ENCODE assay signal across 16 cellular contexts in genomic region chr3:147412491-147412916, GRCh38. TPM values are rescaled to one million over a fixed set of nuclear protein-coding genes. Genes with fewer than 3 reads are reported as not detected.
DNase-seq lines count a peak whose midpoint lies in the region; ATAC-seq, FAIRE-seq and TF ChIP-seq lines count a peak whose summit lies in the region.
"Had no signal": no experiment of that assay in that cellular context is flagged by ENCODE, and none has a peak within 500 bp of the region (broad histone marks: within the 10 kb centered on the region; RNA-seq: fewer than 3 reads in every experiment).

No MANE protein-coding gene starts in this region.

- FAIRE-seq in H1 (lab: Jason Lieb, UNC) = no peak
- FAIRE-seq: endometrium had no signal

- H4K8ac ChIP-seq in IMR-90 (ENCODE audit: low read depth in 2 of 2, low read length in 2 of 2) (no peak overlapping the region), H1 (ENCODE audit: extremely low read depth, insufficient read depth, low read length) (no peak overlapping the region)

- H3K4me1 ChIP-seq in IMR-90 (ENCODE audit: control insufficient read depth, insufficient read depth, low read length) = no peaks in the 10 kb centered on the region
- H3K4me1 ChIP-seq in H1 (replicated peaks in 1 of 4; ENCODE audit: control insufficient read depth in 3 of 4, insufficient read depth in 4 of 4, low read length in 3 of 4) = peaks cover 0 to 33% (median 21%) of the 10 kb centered on the region in 4 experiments; a peak in 6 of 7 replicates
- peaks cover 29% of the 10 kb centered on the region for H3K4me1 ChIP-seq in neuron (ENCODE audit: insufficient read depth, low read length)
- no peaks in the 10 kb centered on the region for H3K4me1 ChIP-seq in BE2C

- dilution Hi-C loops in IMR-90 (cut with HindIII; ENCODE audit: low sequenced_read_pairs, unreplicated experiment) = no loop called here

- no peak for TF ChIP-seq EP300 in H1 (IDR thresholded peaks at IDR 0.05; ENCODE audit: borderline replicate concordance in 1 of 2, low read depth in 2 of 2, low read length in 2 of 2)

- no peak for ATAC-seq in IMR-90 (ENCODE audit: low read depth)
- no peak for ATAC-seq in GM21447 (IDR thresholded peaks at IDR 0.05; ENCODE audit: unreplicated experiment)
- ATAC-seq in HG02571 (IDR thresholded peaks at IDR 0.05; ENCODE audit: unreplicated experiment) = no peak

- 0 out of 2 replicates have a peak, but pooled peaks cover 3% of the 10 kb centered on the region for H3K9me1 ChIP-seq in IMR-90 (ENCODE audit: insufficient read depth, low read length)

- H3K27me3 ChIP-seq in IMR-90 (ENCODE audit: control insufficient read depth, insufficient read depth, low read length) = peaks cover 82% of the 10 kb centered on the region
- peaks cover 58 to 98% (median 85%) of the 10 kb centered on the region in 4 experiments for H3K27me3 ChIP-seq in H1 (replicated peaks in 1 of 4; ENCODE audit: control insufficient read depth in 3 of 4, extremely low read depth in 1 of 4, insufficient read depth in 3 of 4, low read length in 3 of 4)
- H3K27me3 ChIP-seq in neuron (ENCODE audit: insufficient read depth, low read length) = no peaks in the 10 kb centered on the region
- H3K27me3 ChIP-seq in BE2C = peaks cover 95% of the 10 kb centered on the region

- no peaks in the 10 kb centered on the region for H3K79me2 ChIP-seq in H1 (ENCODE audit: control insufficient read depth in 1 of 2, insufficient read depth in 2 of 2, low read length in 2 of 2)

- TF ChIP-seq CTCF in IMR-90 (conservative IDR thresholded peaks at IDR 0.05; ENCODE audit: low read depth, low read length) (no peak), H1 (IDR thresholded peaks at IDR 0.05; ENCODE audit: control extremely low read depth in 1 of 3, insufficient read depth in 1 of 3, low read depth in 1 of 3, low read length in 3 of 3) (no peak), BE2C (IDR thresholded peaks at IDR 0.05; ENCODE audit: low read depth, low read length) (no peak)

- H3K23me2 ChIP-seq in H1 (ENCODE audit: low read depth, low read length) = peaks cover 14% of the 10 kb centered on the region

- H4K91ac ChIP-seq in IMR-90 (ENCODE audit: insufficient read depth, low read depth, low read length) (no peak overlapping the region), H1 (replicated peaks; ENCODE audit: insufficient read length, low read length) (no peak overlapping the region)

- H3K9ac ChIP-seq in IMR-90 (ENCODE audit: low read depth, low read length) = no peak overlapping the region
- no peak overlapping the region for H3K9ac ChIP-seq in H1 (replicated peaks in 1 of 4; ENCODE audit: extremely low read depth in 1 of 4, low read depth in 3 of 4, low read length in 3 of 4)

- H3K9me3 ChIP-seq in IMR-90 (ENCODE audit: control insufficient read depth, insufficient read depth, low read length) = peaks cover 20% of the 10 kb centered on the region
- no peaks in the 10 kb centered on the region; a peak in 1 of 4 replicates for H3K9me3 ChIP-seq in H1 (ENCODE audit: insufficient read depth in 2 of 2, low read depth in 1 of 2, low read length in 1 of 2)
- H3K9me3 ChIP-seq in neuron (ENCODE audit: low read length) = peaks cover 4% of the 10 kb centered on the region
- H3K9me3 ChIP-seq in BE2C = peaks cover 5% of the 10 kb centered on the region; the same call in 1 of the 2 replicates

- no peak overlapping the region for H2BK20ac ChIP-seq in IMR-90 (ENCODE audit: low read depth, low read length)
- peak overlapping the region; percentile 66; the same call in 1 of the 2 replicates for H2BK20ac ChIP-seq in H1 (ENCODE audit: low read length)

- POLR2A ChIA-PET in IMR-90 (lab: Charles Lee; ENCODE audit: unreplicated experiment) = no interaction called here
- POLR2A ChIA-PET in H1 (lab: Charles Lee; ENCODE audit: partially characterized antibody) = interaction anchor here (1.0 to 5.8 kb wide), 7 partner anchors 9 to 45 kb away, joined by 3 to 26 read pairs (median 8); no protein-coding TSS in a partner anchor

- no peak for TF ChIP-seq POLR2A in IMR-90 (IDR thresholded peaks at IDR 0.05; ENCODE audit: low read depth, low read length)
- no peak for TF ChIP-seq POLR2A in H1 (IDR thresholded peaks at IDR 0.05; ENCODE audit: control extremely low read depth in 1 of 2, low read depth in 2 of 2, low read length in 2 of 2)

- CTCF ChIA-PET in IMR-90 (lab: Yijun Ruan, JAX) = interaction anchor here (0.6 kb wide), 1 partner anchor 10 kb away, joined by 3 read pairs; no protein-coding TSS in a partner anchor
- CTCF ChIA-PET in H1 (lab: Charles Lee; ENCODE audit: partially characterized antibody) = interaction anchor here (0.7 to 17.2 kb wide), 7 partner anchors 9 to 102 kb away, joined by 3 to 485 read pairs (median 8); partner anchors contain the start of gene ZIC4

- no peak overlapping the region for H3K14ac ChIP-seq in IMR-90 (replicated peaks; ENCODE audit: low read depth, low read length)
- H3K14ac ChIP-seq in H1 (ENCODE audit: insufficient read length) = no peak overlapping the region

- WGBS in IMR-90 (ENCODE audit: extremely low coverage in 2 of 2, insufficient read length in 1 of 2), 2 experiments = 8% methylated on average over 18 of the region's 27 CpGs; no CpG with 5 or more reads in 1 of the 2 experiments
- WGBS in H1 (ENCODE audit: extremely low coverage in 1 of 2, insufficient coverage in 1 of 2, insufficient read length in 1 of 2, insufficient replicate concordance in 2 of 2, low coverage in 1 of 2, low lambda C conversion rate in 2 of 2, missing lambda C conversion rate in 1 of 2), 2 experiments = 2% methylated on average over 27 of the region's 27 CpGs; no CpG with 5 or more reads in 1 of the 2 experiments

- peak overlapping the region; percentile 50 for H2AK9ac ChIP-seq in IMR-90 (replicated peaks; ENCODE audit: low read depth, low read length, poor library complexity)

- intact Hi-C loops in IMR-90 (cut with micrococcal nuclease) = no loop called here

- H3K4me3 ChIP-seq in IMR-90 (ENCODE audit: insufficient read depth, low read depth, low read length) (no peak overlapping the region), H1 (ENCODE audit: extremely low read depth in 1 of 4, insufficient read depth in 2 of 4, low read depth in 3 of 4, low read length in 4 of 4) (peak overlapping the region; percentile 0 to 54 (median 28); a peak in 6 of 8 replicates), neuron (ENCODE audit: low read length) (peak overlapping the region; percentile 58), BE2C (ENCODE audit: low read depth, low read length) (no peak overlapping the region)

- peak overlapping the region; percentile 43 for H2AFZ ChIP-seq in IMR-90 (replicated peaks; ENCODE audit: low read length, poor library complexity)
- no peak overlapping the region for H2AFZ ChIP-seq in H1 (ENCODE audit: low read length)
- no peak overlapping the region for H2AFZ ChIP-seq in neuron (ENCODE audit: low read depth, low read length)

- H2BK15ac ChIP-seq in IMR-90 (ENCODE audit: low read depth, low read length) = no peak overlapping the region
- H2BK15ac ChIP-seq in H1 (ENCODE audit: low read length) = peak overlapping the region; percentile 25; the same call in 1 of the 2 replicates

- DNase-seq in DMS53 (lab: John Stamatoyannopoulos, UW) (peak; percentile 53), IMR-90 (no peak), H1 (ENCODE audit: low read depth in 1 of 2, low spot score in 2 of 2) (no peak), BE2C (no peak)
- DNase-seq: DMS 273 treated with DMSO at 0.1 percent for 48 hours, GOT3, hippocampal formation, mammary epithelial cell, NCI-H1048, NCI-H446 had no signal

- peak overlapping the region; percentile 92; the same call in 1 of the 2 replicates for H2BK12ac ChIP-seq in H1 (ENCODE audit: low read depth, low read length)

- H3K4me2 ChIP-seq in IMR-90 (ENCODE audit: low read depth, low read length) = no peak overlapping the region
- H3K4me2 ChIP-seq in H1 (ENCODE audit: insufficient read depth in 1 of 2, low read depth in 2 of 2, low read length in 2 of 2) = peak overlapping the region; percentile 82 to 91

- H3K36me3 ChIP-seq in IMR-90 (ENCODE audit: control insufficient read depth, insufficient read depth, low read length) = no peaks in the 10 kb centered on the region
- peaks cover 0 to 4% (median 0%) of the 10 kb centered on the region in 4 experiments; a peak in 1 of 8 replicates for H3K36me3 ChIP-seq in H1 (ENCODE audit: control insufficient read depth in 2 of 4, insufficient read depth in 4 of 4, low read length in 3 of 4)
- H3K36me3 ChIP-seq in neuron (ENCODE audit: insufficient read depth, low read length) = peaks cover 27% of the 10 kb centered on the region
- H3K36me3 ChIP-seq in BE2C = no peaks in the 10 kb centered on the region
- H3K36me3 ChIP-seq: right atrium auricular region had no signal

- H3K79me1 ChIP-seq in IMR-90 (ENCODE audit: low read depth in 1 of 2, low read length in 2 of 2) = no peaks in the 10 kb centered on the region
- H3K79me1 ChIP-seq in H1 (ENCODE audit: low read depth, low read length) = no peaks in the 10 kb centered on the region

- H3K23ac ChIP-seq in IMR-90 (ENCODE audit: low read depth, low read length) = 0 out of 2 replicates have a peak overlapping the region, but pooled peaks have one; percentile 15
- no peak overlapping the region for H3K23ac ChIP-seq in H1 (ENCODE audit: insufficient read length)

- TF ChIP-seq RAD21 in IMR-90 (IDR thresholded peaks at IDR 0.05; ENCODE audit: low read length) (no peak), H1 (IDR thresholded peaks at IDR 0.05 in 1 of 2, conservative IDR thresholded peaks at IDR 0.05 in 1 of 2; ENCODE audit: low read depth in 2 of 2, low read length in 2 of 2) (no peak)

- H4K20me1 ChIP-seq in IMR-90 (ENCODE audit: insufficient read depth, low read length) (0 out of 2 replicates have a peak, but pooled peaks cover 3% of the 10 kb centered on the region), H1 (replicated peaks in 1 of 2; ENCODE audit: control insufficient read depth in 1 of 2, insufficient read depth in 2 of 2, low read length in 2 of 2) (peaks cover 8 to 26% of the 10 kb centered on the region in 2 experiments)

- H3K27ac ChIP-seq in IMR-90 (ENCODE audit: insufficient read depth, low read length) = no peak overlapping the region
- no peak overlapping the region for H3K27ac ChIP-seq in H1 (ENCODE audit: low read depth, low read length)
- H3K27ac ChIP-seq: right atrium auricular region had no signal

- H3K4ac ChIP-seq in IMR-90 (ENCODE audit: low read depth, low read length) (no peak overlapping the region), H1 (replicated peaks; ENCODE audit: insufficient read length, low read depth, low read length) (no peak overlapping the region)

- in situ Hi-C loops in IMR-90 (cut with MboI; ENCODE audit: low sequenced_read_pairs) = no loop called here

- H2BK5ac ChIP-seq in IMR-90 (ENCODE audit: low read depth, low read length, poor library complexity, severe bottlenecking) (no peak overlapping the region), H1 (ENCODE audit: low read depth, low read length) (no peak overlapping the region)

- no peak overlapping the region for H3K18ac ChIP-seq in IMR-90 (ENCODE audit: low read depth, low read length)
- peak overlapping the region; percentile 68 for H3K18ac ChIP-seq in H1 (ENCODE audit: extremely low read depth, low read length)

- no TSS peak for BruUV-seq in IMR-90 (replicated peaks; lab: Mats Ljungman, UMichigan)

- H4K5ac ChIP-seq in IMR-90 (ENCODE audit: low read depth, low read length) = no peak overlapping the region
- no peak overlapping the region for H4K5ac ChIP-seq in H1 (ENCODE audit: insufficient read length, low read depth, low read length)

- H2AK5ac ChIP-seq in IMR-90 (ENCODE audit: low read depth, low read length) = no peak overlapping the region
- no peak overlapping the region for H2AK5ac ChIP-seq in H1 (ENCODE audit: low read depth, low read length)

- H2BK120ac ChIP-seq in IMR-90 (ENCODE audit: low read depth, low read length) (no peak overlapping the region), H1 (replicated peaks; ENCODE audit: low read depth, low read length) (no peak overlapping the region)

- H3K56ac ChIP-seq in IMR-90 (ENCODE audit: extremely low read depth, insufficient read depth, low read length) (no peak overlapping the region), H1 (replicated peaks; ENCODE audit: insufficient read length, low read depth, low read length) (no peak overlapping the region)

RNA-seq across cellular contexts. Expression of gene ZIC1, which starts 3.3 kb away (rescaled TPM):
- total RNA-seq in IMR-90 (2012; rRNA removed) = not detected in 2 replicates
- polyA plus RNA-seq in IMR-90 (2012; rRNA removed) = not detected in 2 replicates
- 0.01 TPM in 1 of 2 replicates, not detected in the other for polyA plus RNA-seq in IMR-90 (2012; cell fraction: cytosol; rRNA removed)
- 0.01 TPM in 1 of 2 replicates, not detected in the other for polyA plus RNA-seq in IMR-90 (2012; cell fraction: nucleus; rRNA removed; ENCODE audit: low replicate concordance)
- total RNA-seq in H1 (2021; fragmentation: NEBNext Ultra II Directional; extraction: Animal tissue kit (Norgen Biotek cat#: 25700)) = 1.5 and 2.2 TPM in 2 replicates
- 0.80 and 3.6 TPM in 2 replicates for polyA plus RNA-seq in H1 (2011; rRNA removed)
- 1.7 TPM for polyA plus RNA-seq in H1 (2011; cell fraction: cytosol; rRNA removed)
- 2.7 TPM for polyA plus RNA-seq in H1 (2011; cell fraction: nucleus; rRNA removed)
- polyA plus RNA-seq in H1 (2012, experiment 1 of 2) = 0.27 to 0.77 TPM (median 0.60 TPM) in 4 replicates
- 0.08 TPM for polyA plus RNA-seq in H1 (2012, experiment 2 of 2)
- polyA plus RNA-seq in H1 (2013, experiment 1 of 2) = 1.4 TPM
- polyA plus RNA-seq in H1 (2013, experiment 2 of 2) = 0.75 TPM
- 0.07 and 0.47 TPM in 2 replicates for polyA minus RNA-seq in H1 (2011; rRNA and poly(A)+ RNA removed)
- polyA minus RNA-seq in H1 (2011; cell fraction: cytosol; rRNA and poly(A)+ RNA removed) = 1.6 TPM
- 2.4 TPM for polyA minus RNA-seq in H1 (2011; cell fraction: nucleus; rRNA and poly(A)+ RNA removed)
- not detected for polyA plus RNA-seq in BE2C (2012; ENCODE audit: insufficient read depth, insufficient read length, low read depth)
- polyA plus RNA-seq: mammary epithelial cell had no signal

RNA-seq across cellular contexts. Expression of gene ZIC4, which starts 6.2 kb away (rescaled TPM):
- not detected in 2 replicates for total RNA-seq in IMR-90 (2012; rRNA removed)
- polyA plus RNA-seq in IMR-90 (2012; rRNA removed) (not detected in 2 replicates), H1 (2011; rRNA removed) (0.03 and 0.31 TPM in 2 replicates)
- not detected in 2 replicates for polyA plus RNA-seq in IMR-90 (2012; cell fraction: cytosol; rRNA removed)
- polyA plus RNA-seq in IMR-90 (2012; cell fraction: nucleus; rRNA removed; ENCODE audit: low replicate concordance) = not detected in 2 replicates
- total RNA-seq in H1 (2021; fragmentation: NEBNext Ultra II Directional; extraction: Animal tissue kit (Norgen Biotek cat#: 25700)) = 0.13 TPM in 1 of 2 replicates, not detected in the other
- polyA plus RNA-seq in H1 (2011; cell fraction: cytosol; rRNA removed) = 0.08 TPM
- 0.27 TPM for polyA plus RNA-seq in H1 (2011; cell fraction: nucleus; rRNA removed)
- 0.27 TPM in 1 of 4 replicates, not detected in the others for polyA plus RNA-seq in H1 (2012, experiment 1 of 2)
- polyA plus RNA-seq in H1 (2012, experiment 2 of 2) = 0.08 TPM
- 0.06 TPM for polyA plus RNA-seq in H1 (2013, experiment 1 of 2)
- polyA plus RNA-seq in H1 (2013, experiment 2 of 2) = 0.06 TPM
- polyA minus RNA-seq in H1 (2011; rRNA and poly(A)+ RNA removed) = not detected in 2 replicates
- polyA minus RNA-seq in H1 (2011; cell fraction: cytosol; rRNA and poly(A)+ RNA removed) = not detected
- polyA minus RNA-seq in H1 (2011; cell fraction: nucleus; rRNA and poly(A)+ RNA removed) = 0.60 TPM
- polyA plus RNA-seq in BE2C (2012; ENCODE audit: insufficient read depth, insufficient read length, low read depth) = not detected
- total RNA-seq: right atrium auricular region had no signal
- polyA plus RNA-seq: mammary epithelial cell, thymus had no signal

Comparison
In these comparisons a context has a peak if more than half of its experiments do, and no peak if none do; other contexts are left out.
1. H3K4me3 ChIP-seq: peak in H1 (4 of 4) and neuron (single experiment); none in IMR-90 (single experiment) and BE2C (single experiment).